Comparison of ENCODE assay signal across 20 cellular contexts in the genomic region with DNA sequence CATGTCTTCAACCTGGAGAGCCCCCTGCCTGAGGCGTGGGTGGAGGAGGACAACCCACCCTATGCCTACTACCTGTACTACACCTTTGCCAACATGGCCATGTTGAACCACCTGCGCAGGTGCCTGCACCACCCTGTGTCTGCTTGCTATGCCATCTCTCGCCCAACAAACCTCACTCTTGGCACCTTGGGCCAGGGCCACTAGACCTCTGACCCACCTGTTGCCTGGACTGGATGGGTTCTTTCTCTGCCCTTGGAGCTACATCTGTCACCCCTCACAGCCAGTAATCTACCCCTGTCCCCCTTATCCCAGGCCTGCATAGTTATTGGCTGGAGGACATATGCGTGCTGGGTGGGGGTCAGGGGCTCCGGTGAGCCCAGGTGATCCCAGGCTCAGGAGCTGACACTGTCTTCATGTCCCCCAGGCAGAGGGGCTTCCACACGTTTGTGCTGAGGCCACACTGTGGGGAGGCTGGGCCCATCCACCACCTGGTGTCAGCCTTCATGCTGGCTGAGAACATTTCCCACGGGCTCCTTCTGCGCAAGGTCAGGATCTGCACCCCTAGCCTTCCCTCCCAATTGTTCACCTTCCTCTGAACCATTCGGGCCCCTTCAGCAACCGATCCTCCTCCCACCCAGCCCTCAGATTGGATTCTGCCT. TPM values are rescaled to one million over a fixed set of nuclear protein-coding genes. Genes with fewer than 3 reads are reported as not detected.
"Had no signal": no experiment of that assay in that cellular context is flagged by ENCODE, and none has a peak within 500 bp of the region (broad histone marks: within the 10 kb centered on the region; RNA-seq: fewer than 3 reads in every experiment).

No MANE protein-coding gene starts in this region.

- H3K36me3 Mint-ChIP-seq: natural killer cell treated with Interleukin-12 subunit alpha and Interleukin-12 subunit beta and Interleukin-15 and Interleukin-18, amount 100 ng/mL, for 72 hours had no signal

- ATAC-seq: activated CD4-positive, CD25-positive, alpha-beta regulatory T cell treated with anti-CD3 and anti-CD28 coated beads, Interleukin-2, amount 50 U/mL, for 24 hours; activated naive CD8-positive, alpha-beta T cell treated with anti-CD3 and anti-CD28 coated beads, Interleukin-2, amount 50 U/mL, for 24 hours; activated T-helper 17 cell treated with anti-CD3 and anti-CD28 coated beads, Interleukin-2, amount 50 U/mL, for 72 hours; left colon; natural killer cell treated with Interleukin-12 subunit alpha and Interleukin-12 subunit beta and Interleukin-15 and Interleukin-18, amount 100 ng/mL, for 72 hours; stimulated activated naive CD8-positive, alpha-beta T cell treated with anti-CD3 and anti-CD28 coated beads, Interleukin-15, Interleukin-2, amounts not matched to agents 100 U/mL and 50 U/mL, for 24 hours had no signal

- H3K4me3 ChIP-seq: lower lobe of right lung, tibial artery had no signal

- H3K9me3 ChIP-seq: lower lobe of right lung, tibial artery had no signal

- H3K27ac Mint-ChIP-seq: activated naive CD8-positive, alpha-beta T cell treated with anti-CD3 and anti-CD28 coated beads, Interleukin-2, amount 50 U/mL, for 24 hours; activated T-helper 17 cell treated with anti-CD3 and anti-CD28 coated beads, Interleukin-2, amount 50 U/mL, for 72 hours; mesothelial cell of epicardium; natural killer cell treated with Interleukin-12 subunit alpha and Interleukin-12 subunit beta and Interleukin-15 and Interleukin-18, amount 100 ng/mL, for 72 hours had no signal

- H3K27ac ChIP-seq: lower lobe of right lung, tibial artery had no signal

- H3K27me3 ChIP-seq: tibial artery had no signal

- H3K9me3 Mint-ChIP-seq: activated naive CD8-positive, alpha-beta T cell treated with anti-CD3 and anti-CD28 coated beads, Interleukin-2, amount 50 U/mL, for 24 hours; activated T-helper 17 cell treated with anti-CD3 and anti-CD28 coated beads, Interleukin-2, amount 50 U/mL, for 72 hours; mesothelial cell of epicardium; natural killer cell treated with Interleukin-12 subunit alpha and Interleukin-12 subunit beta and Interleukin-15 and Interleukin-18, amount 100 ng/mL, for 72 hours had no signal

- DNase-seq: activated T-cell treated with anti-CD3 and anti-CD28 coated beads for 4 hours; anterior cingulate cortex; effector memory CD4-positive, alpha-beta T cell; foreskin fibroblast; glutamatergic neuron; hippocampal formation; left colon; lower lobe of right lung; occipital lobe; stimulated activated CD4-positive, alpha-beta T cell treated with anti-CD3 and anti-CD28 coated beads, Interleukin-1b, Interleukin-23, amount 100 ng/mL, for 48 hours had no signal

- H3K27me3 Mint-ChIP-seq: activated naive CD8-positive, alpha-beta T cell treated with anti-CD3 and anti-CD28 coated beads, Interleukin-2, amount 50 U/mL, for 24 hours; activated T-helper 17 cell treated with anti-CD3 and anti-CD28 coated beads, Interleukin-2, amount 50 U/mL, for 72 hours; natural killer cell treated with Interleukin-12 subunit alpha and Interleukin-12 subunit beta and Interleukin-15 and Interleukin-18, amount 100 ng/mL, for 72 hours had no signal

- H3K4me3 Mint-ChIP-seq: activated naive CD8-positive, alpha-beta T cell treated with anti-CD3 and anti-CD28 coated beads, Interleukin-2, amount 50 U/mL, for 24 hours; activated T-helper 17 cell treated with anti-CD3 and anti-CD28 coated beads, Interleukin-2, amount 50 U/mL, for 72 hours; mesothelial cell of epicardium; natural killer cell treated with Interleukin-12 subunit alpha and Interleukin-12 subunit beta and Interleukin-15 and Interleukin-18, amount 100 ng/mL, for 72 hours had no signal

- H3K4me1 Mint-ChIP-seq: mesothelial cell of epicardium had no signal

RNA-seq across cellular contexts. Expression of a gene that starts 10.1 kb away (rescaled TPM):
- total RNA-seq: dermis blood vessel endothelial cell; lower lobe of right lung; mesothelial cell of epicardium; occipital lobe; posterior vena cava; T-helper 1 cell treated with Interleukin-12 subunit alpha and Interleukin-12 subunit beta and Interleukin-4 antibody, amounts not matched to agents 30 ng/mL and 1 ng/mL, for 36 hours had no signal

RNA-seq across cellular contexts. Expression of a gene that starts 58.1 kb away (rescaled TPM):
- total RNA-seq: left colon, lower lobe of right lung, occipital lobe, posterior vena cava had no signal
